ENCODE assay signal across 1 cellular context in genomic region chr3:57091471-57091870, GRCh38.
TF ChIP-seq lines count a peak whose summit lies in the region.

No MANE protein-coding gene starts in this region.

TF ChIP-seq in WTC11, 78 proteins besides CTCF, POLR2A, EP300 and RAD21 (continued from another document):
- no peak for TF ChIP-seq ELF4 (CRISPR knock-in tag; IDR thresholded peaks at IDR 0.05; ENCODE audit: low read depth)
TF ChIP-seq in WTC11: peak in this region for 0.
